19 cellular contexts compared by ENCODE assay signal in the genomic region with DNA sequence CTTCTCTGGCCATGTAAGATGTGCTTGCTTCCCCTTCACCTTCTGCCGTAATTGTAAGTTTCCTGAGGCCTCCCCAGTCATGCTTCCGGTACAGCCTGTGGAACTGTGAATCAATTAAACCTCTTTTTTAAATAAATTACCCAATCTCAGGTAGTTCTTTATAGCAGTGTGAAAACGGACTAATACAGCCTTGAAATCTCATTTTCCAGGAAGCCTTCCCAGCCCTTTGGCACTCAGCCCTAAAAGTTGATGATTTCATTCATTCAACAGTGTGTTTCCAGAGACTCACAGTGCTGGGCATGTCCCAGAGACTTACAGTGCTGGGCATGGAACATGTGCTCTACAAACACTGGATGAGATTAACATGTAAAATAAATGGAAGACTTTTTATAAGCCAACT.
A peak's percentile ranks its signal among the peaks of the same experiment; 100 is the strongest.
DNase-seq lines count a peak whose midpoint lies in the region; ATAC-seq and TF ChIP-seq lines count a peak whose summit lies in the region.
"Had no signal": no experiment of that assay in that cellular context is flagged by ENCODE, and none has a peak within 500 bp of the region (broad histone marks: within the 10 kb centered on the region; RNA-seq: fewer than 3 reads in every experiment).

No MANE protein-coding gene starts in this region.

- WGBS in lower leg skin, 2 donors: 54% methylated on average over 3 of the region's 3 CpGs

- peak overlapping the region; percentile 34; the same call in 1 of the 2 replicates for H3K27ac Mint-ChIP-seq in WTC11
- no peak overlapping the region for H3K27ac Mint-ChIP-seq in activated CD8-positive, alpha-beta memory T cell treated with anti-CD3 and anti-CD28 coated beads, Interleukin-2, amount 10 ng/mL, durations not matched to agents 7 days and 5 days
- H3K27ac Mint-ChIP-seq: T-cell had no signal

- DNase-seq in GM04504 (ENCODE audit: low read depth) (peak; percentile 28), WTC11 (ENCODE audit: low spot score) (no peak), fibroblast of lung (ENCODE audit: low read depth in 2 of 2) (peak; percentile 66), lung microvascular endothelial cell (ENCODE audit: low read depth in 2 of 2) (peak; percentile 64 to 75), NCI-H1694 (lab: John Stamatoyannopoulos, UW) (no peak), lower leg skin (ENCODE audit: low spot score in 2 of 2) (no peak)
- DNase-seq in central memory CD4-positive, alpha-beta T cell: no peak
- DNase-seq in activated CD8-positive, alpha-beta memory T cell treated with anti-CD3 and anti-CD28 coated beads, Interleukin-2, amount 10 ng/mL, durations not matched to agents 7 days and 5 days: no peak
- DNase-seq: activated CD4-positive, CD25-positive, alpha-beta regulatory T cell; activated naive CD4-positive, alpha-beta T cell; caudate nucleus; GOT3; MV-4-11; NCI-H2107; NCI-H774; RPMI8226; stimulated activated CD4-positive, alpha-beta T cell treated with anti-CD3 and anti-CD28 coated beads, Interleukin-4, amount 100 ng/mL, for 4 hours; T-cell; trophoblast cell had no signal

- no peaks in the 10 kb centered on the region for H3K36me3 ChIP-seq in fibroblast of lung (ENCODE audit: control insufficient read depth, insufficient read depth, low read length)

- no peaks in the 10 kb centered on the region for H3K27me3 ChIP-seq in fibroblast of lung (ENCODE audit: control insufficient read depth, insufficient read depth, low read length)

- intact Hi-C loops in lower leg skin (cut with DNase I; ENCODE audit: low total_unique reads): no loop called here

- peaks cover 24% of the 10 kb centered on the region for H3K36me3 Mint-ChIP-seq in WTC11
- H3K36me3 Mint-ChIP-seq in activated CD8-positive, alpha-beta memory T cell treated with anti-CD3 and anti-CD28 coated beads, Interleukin-2, amount 10 ng/mL, durations not matched to agents 7 days and 5 days: no peaks in the 10 kb centered on the region

- ATAC-seq in WTC11: no peak
- ATAC-seq in activated CD8-positive, alpha-beta memory T cell treated with anti-CD3 and anti-CD28 coated beads, Interleukin-2, amount 10 ng/mL, durations not matched to agents 7 days and 5 days: no peak
- ATAC-seq: T-cell had no signal

- H3K27me3 Mint-ChIP-seq in WTC11 (ENCODE audit: low read depth): no peaks in the 10 kb centered on the region
- H3K27me3 Mint-ChIP-seq in activated CD8-positive, alpha-beta memory T cell treated with anti-CD3 and anti-CD28 coated beads, Interleukin-2, amount 10 ng/mL, durations not matched to agents 7 days and 5 days: no peaks in the 10 kb centered on the region
- H3K27me3 Mint-ChIP-seq: T-cell had no signal

- no peaks in the 10 kb centered on the region for H3K79me2 ChIP-seq in fibroblast of lung (ENCODE audit: control insufficient read depth, insufficient read depth, low read length)

- no peak for TF ChIP-seq POLR2A in lower leg skin (IDR thresholded peaks at IDR 0.05)

- POLR2A ChIA-PET in WTC11 (lab: Charles Lee): no interaction called here

- no peaks in the 10 kb centered on the region for H3K9me3 ChIP-seq in fibroblast of lung (ENCODE audit: control insufficient read depth, insufficient read depth, low read depth, low read length)

- peaks cover 20% of the 10 kb centered on the region for H3K9me3 Mint-ChIP-seq in WTC11
- H3K9me3 Mint-ChIP-seq in activated CD8-positive, alpha-beta memory T cell treated with anti-CD3 and anti-CD28 coated beads, Interleukin-2, amount 10 ng/mL, durations not matched to agents 7 days and 5 days (ENCODE audit: low read depth): no peaks in the 10 kb centered on the region
- H3K9me3 Mint-ChIP-seq: T-cell had no signal

- H3K27ac ChIP-seq in fibroblast of lung (ENCODE audit: insufficient read depth, low read length): no peak overlapping the region

- no peak overlapping the region for H2AFZ ChIP-seq in fibroblast of lung (ENCODE audit: low read length)

- H4K20me1 ChIP-seq in fibroblast of lung (ENCODE audit: control insufficient read depth, extremely low read depth, insufficient read depth, low read length): no peaks in the 10 kb centered on the region

- H3K4me3 ChIP-seq in fibroblast of lung (replicated peaks in 1 of 4; ENCODE audit: control extremely low read depth in 1 of 4, insufficient read depth in 1 of 4, low read depth in 3 of 4, low read length in 4 of 4) (no peak overlapping the region), lower leg skin (ENCODE audit: low read depth, poor library complexity, severe bottlenecking) (no peak overlapping the region)

- no peaks in the 10 kb centered on the region for H3K4me1 Mint-ChIP-seq in WTC11
- H3K4me1 Mint-ChIP-seq in activated CD8-positive, alpha-beta memory T cell treated with anti-CD3 and anti-CD28 coated beads, Interleukin-2, amount 10 ng/mL, durations not matched to agents 7 days and 5 days: no peaks in the 10 kb centered on the region

- no peak for TF ChIP-seq CTCF in WTC11 (IDR thresholded peaks at IDR 0.05)
- no peak for TF ChIP-seq CTCF in fibroblast of lung (conservative IDR thresholded peaks at IDR 0.05 in 1 of 2, IDR thresholded peaks at IDR 0.05 in 1 of 2; ENCODE audit: low read depth in 1 of 2, low read length in 2 of 2)
- TF ChIP-seq CTCF in lower leg skin (IDR thresholded peaks at IDR 0.05): no peak

- no peaks in the 10 kb centered on the region for H3K4me1 ChIP-seq in fibroblast of lung (ENCODE audit: control insufficient read depth, extremely low read depth, insufficient read depth, low read length)

- H3K4me2 ChIP-seq in fibroblast of lung (ENCODE audit: extremely low read depth, insufficient read depth, low read length): no peak overlapping the region

- no peak overlapping the region for H3K9ac ChIP-seq in fibroblast of lung (ENCODE audit: insufficient read depth, low read length)

- H3K4me3 Mint-ChIP-seq in WTC11: no peak overlapping the region
- no peak overlapping the region for H3K4me3 Mint-ChIP-seq in activated CD8-positive, alpha-beta memory T cell treated with anti-CD3 and anti-CD28 coated beads, Interleukin-2, amount 10 ng/mL, durations not matched to agents 7 days and 5 days
- H3K4me3 Mint-ChIP-seq: T-cell had no signal

- CTCF ChIA-PET in WTC11 (lab: Charles Lee): no interaction called here
- CTCF ChIA-PET in activated CD8-positive, alpha-beta memory T cell treated with anti-CD3 and anti-CD28 coated beads, Interleukin-2, amount 10 ng/mL, durations not matched to agents 7 days and 5 days (lab: Charles Lee): no interaction called here

TF ChIP-seq in WTC11, 78 proteins besides CTCF, POLR2A, EP300 and RAD21 (continues in another document):
- TF ChIP-seq OVOL2 (CRISPR knock-in tag; IDR thresholded peaks at IDR 0.05; ENCODE audit: borderline replicate concordance): no peak
- no peak for TF ChIP-seq ZNF317 (CRISPR knock-in tag; IDR thresholded peaks at IDR 0.05; ENCODE audit: borderline replicate concordance, low read depth)
- TF ChIP-seq CBFB (CRISPR knock-in tag; IDR thresholded peaks at IDR 0.05; ENCODE audit: low read depth): no peak
- TF ChIP-seq, protein P1, sequence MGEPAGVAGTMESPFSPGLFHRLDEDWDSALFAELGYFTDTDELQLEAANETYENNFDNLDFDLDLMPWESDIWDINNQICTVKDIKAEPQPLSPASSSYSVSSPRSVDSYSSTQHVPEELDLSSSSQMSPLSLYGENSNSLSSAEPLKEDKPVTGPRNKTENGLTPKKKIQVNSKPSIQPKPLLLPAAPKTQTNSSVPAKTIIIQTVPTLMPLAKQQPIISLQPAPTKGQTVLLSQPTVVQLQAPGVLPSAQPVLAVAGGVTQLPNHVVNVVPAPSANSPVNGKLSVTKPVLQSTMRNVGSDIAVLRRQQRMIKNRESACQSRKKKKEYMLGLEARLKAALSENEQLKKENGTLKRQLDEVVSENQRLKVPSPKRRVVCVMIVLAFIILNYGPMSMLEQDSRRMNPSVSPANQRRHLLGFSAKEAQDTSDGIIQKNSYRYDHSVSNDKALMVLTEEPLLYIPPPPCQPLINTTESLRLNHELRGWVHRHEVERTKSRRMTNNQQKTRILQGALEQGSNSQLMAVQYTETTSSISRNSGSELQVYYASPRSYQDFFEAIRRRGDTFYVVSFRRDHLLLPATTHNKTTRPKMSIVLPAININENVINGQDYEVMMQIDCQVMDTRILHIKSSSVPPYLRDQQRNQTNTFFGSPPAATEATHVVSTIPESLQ (CRISPR knock-in tag; IDR thresholded peaks at IDR 0.05): no peak
- no peak for TF ChIP-seq TEAD1 (CRISPR knock-in tag; IDR thresholded peaks at IDR 0.05)
- TF ChIP-seq, protein P2, sequence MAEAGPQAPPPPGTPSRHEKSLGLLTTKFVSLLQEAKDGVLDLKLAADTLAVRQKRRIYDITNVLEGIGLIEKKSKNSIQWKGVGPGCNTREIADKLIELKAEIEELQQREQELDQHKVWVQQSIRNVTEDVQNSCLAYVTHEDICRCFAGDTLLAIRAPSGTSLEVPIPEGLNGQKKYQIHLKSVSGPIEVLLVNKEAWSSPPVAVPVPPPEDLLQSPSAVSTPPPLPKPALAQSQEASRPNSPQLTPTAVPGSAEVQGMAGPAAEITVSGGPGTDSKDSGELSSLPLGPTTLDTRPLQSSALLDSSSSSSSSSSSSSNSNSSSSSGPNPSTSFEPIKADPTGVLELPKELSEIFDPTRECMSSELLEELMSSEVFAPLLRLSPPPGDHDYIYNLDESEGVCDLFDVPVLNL (CRISPR knock-in tag; IDR thresholded peaks at IDR 0.05; ENCODE audit: borderline replicate concordance, low read depth): no peak
- TF ChIP-seq, protein P3, sequence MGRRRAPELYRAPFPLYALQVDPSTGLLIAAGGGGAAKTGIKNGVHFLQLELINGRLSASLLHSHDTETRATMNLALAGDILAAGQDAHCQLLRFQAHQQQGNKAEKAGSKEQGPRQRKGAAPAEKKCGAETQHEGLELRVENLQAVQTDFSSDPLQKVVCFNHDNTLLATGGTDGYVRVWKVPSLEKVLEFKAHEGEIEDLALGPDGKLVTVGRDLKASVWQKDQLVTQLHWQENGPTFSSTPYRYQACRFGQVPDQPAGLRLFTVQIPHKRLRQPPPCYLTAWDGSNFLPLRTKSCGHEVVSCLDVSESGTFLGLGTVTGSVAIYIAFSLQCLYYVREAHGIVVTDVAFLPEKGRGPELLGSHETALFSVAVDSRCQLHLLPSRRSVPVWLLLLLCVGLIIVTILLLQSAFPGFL (CRISPR knock-in tag; IDR thresholded peaks at IDR 0.05; ENCODE audit: borderline replicate concordance): no peak
- no peak for TF ChIP-seq PRRX2 (CRISPR knock-in tag; IDR thresholded peaks at IDR 0.05)
- TF ChIP-seq, protein P4, sequence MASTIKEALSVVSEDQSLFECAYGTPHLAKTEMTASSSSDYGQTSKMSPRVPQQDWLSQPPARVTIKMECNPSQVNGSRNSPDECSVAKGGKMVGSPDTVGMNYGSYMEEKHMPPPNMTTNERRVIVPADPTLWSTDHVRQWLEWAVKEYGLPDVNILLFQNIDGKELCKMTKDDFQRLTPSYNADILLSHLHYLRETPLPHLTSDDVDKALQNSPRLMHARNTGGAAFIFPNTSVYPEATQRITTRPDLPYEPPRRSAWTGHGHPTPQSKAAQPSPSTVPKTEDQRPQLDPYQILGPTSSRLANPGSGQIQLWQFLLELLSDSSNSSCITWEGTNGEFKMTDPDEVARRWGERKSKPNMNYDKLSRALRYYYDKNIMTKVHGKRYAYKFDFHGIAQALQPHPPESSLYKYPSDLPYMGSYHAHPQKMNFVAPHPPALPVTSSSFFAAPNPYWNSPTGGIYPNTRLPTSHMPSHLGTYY (CRISPR knock-in tag; IDR thresholded peaks at IDR 0.05): no peak

Comparison
In these comparisons a context has a peak if more than half of its experiments do, and no peak if none do; other contexts are left out.
1. DNase-seq: peak in GM04504 (single experiment), fibroblast of lung (2 of 2) and lung microvascular endothelial cell (2 of 2); none in WTC11 (single experiment), central memory CD4-positive, alpha-beta T cell (single experiment), NCI-H1694 (single experiment), lower leg skin (0 of 2) and activated CD8-positive, alpha-beta memory T cell treated with anti-CD3 and anti-CD28 coated beads, Interleukin-2, amount 10 ng/mL, durations not matched to agents 7 days and 5 days (single experiment).